In the genomic region with DNA sequence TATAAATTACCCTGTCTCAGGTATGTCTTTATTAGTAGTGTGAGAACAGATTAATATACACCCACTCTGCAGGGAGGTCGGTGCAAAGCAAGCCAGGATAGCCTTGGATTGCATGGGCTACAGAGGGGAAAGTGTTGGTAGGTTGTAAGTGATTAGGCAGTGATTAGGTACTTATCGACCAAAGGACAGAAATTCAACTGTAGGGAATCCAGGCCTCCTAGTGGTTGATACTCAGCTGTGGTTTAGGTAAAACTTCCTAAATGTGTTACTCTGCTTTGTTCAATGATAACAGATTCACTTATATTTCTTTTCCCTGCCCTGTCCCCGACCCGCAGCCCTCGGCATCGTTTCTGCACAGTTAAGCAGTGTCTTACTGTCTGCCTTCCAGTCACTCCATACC, we compare ENCODE assay signal across 17 cellular contexts.
DNase-seq lines count a peak whose midpoint lies in the region; ATAC-seq and TF ChIP-seq lines count a peak whose summit lies in the region.
"Had no signal": no experiment of that assay in that cellular context is flagged by ENCODE, and none has a peak within 500 bp of the region (broad histone marks: within the 10 kb centered on the region; RNA-seq: fewer than 3 reads in every experiment).

No MANE protein-coding gene starts in this region.

- intact Hi-C loops in CD8-positive, alpha-beta T cell (cut with DNase I, micrococcal nuclease), result no loop called here

- H3K4me1 Mint-ChIP-seq in endothelial cell (ENCODE audit: unreplicated experiment), result no peaks in the 10 kb centered on the region
- no peaks in the 10 kb centered on the region for H3K4me1 Mint-ChIP-seq in CD8-positive, alpha-beta T cell (ENCODE audit: low read depth)
- H3K4me1 Mint-ChIP-seq: CD14-positive monocyte; CD4-positive, alpha-beta memory T cell had no signal

- H4K8ac ChIP-seq in mesendoderm (ENCODE audit: low read depth, low read length), result no peak overlapping the region

- CTCF ChIA-PET in CD8-positive, alpha-beta T cell (lab: Charles Lee), result no interaction called here

- no peak for ATAC-seq in RWPE2 (ENCODE audit: low read depth)
- ATAC-seq in CD8-positive, alpha-beta T cell, result no peak
- no peak for ATAC-seq in HG02759 (IDR thresholded peaks at IDR 0.05; ENCODE audit: unreplicated experiment)
- ATAC-seq: A549 had no signal

- H3K27me3 Mint-ChIP-seq in endothelial cell (ENCODE audit: unreplicated experiment), result no peaks in the 10 kb centered on the region
- H3K27me3 Mint-ChIP-seq in CD8-positive, alpha-beta T cell (ENCODE audit: low read depth), result no peaks in the 10 kb centered on the region
- H3K27me3 Mint-ChIP-seq: CD4-positive, alpha-beta memory T cell had no signal

- no peak overlapping the region for H3K9ac ChIP-seq in mesendoderm (ENCODE audit: low read length)

- no peaks in the 10 kb centered on the region for H3K9me3 ChIP-seq in RWPE2 (ENCODE audit: severe bottlenecking)
- H3K9me3 ChIP-seq in CD8-positive, alpha-beta T cell (ENCODE audit: low read length), result no peaks in the 10 kb centered on the region
- H3K9me3 ChIP-seq: A549 had no signal

- no peak overlapping the region for H2AK5ac ChIP-seq in mesendoderm (ENCODE audit: low read length)

- H3K23ac ChIP-seq in mesendoderm (ENCODE audit: low read length), result no peak overlapping the region

- H3K36me3 Mint-ChIP-seq in endothelial cell (ENCODE audit: low read depth, unreplicated experiment), result no peaks in the 10 kb centered on the region
- H3K36me3 Mint-ChIP-seq in CD8-positive, alpha-beta T cell, result no peaks in the 10 kb centered on the region
- H3K36me3 Mint-ChIP-seq: CD14-positive monocyte; CD4-positive, alpha-beta memory T cell had no signal

- H3K18ac ChIP-seq in mesendoderm (ENCODE audit: low read length), result no peak overlapping the region

- H3K4me3 ChIP-seq in RWPE2 (ENCODE audit: severe bottlenecking) (no peak overlapping the region), mesendoderm (ENCODE audit: low read length) (no peak overlapping the region)
- no peak overlapping the region for H3K4me3 ChIP-seq in CD8-positive, alpha-beta T cell (ENCODE audit: low read depth, low read length)
- H3K4me3 ChIP-seq: A549 had no signal

- no CpG with 5 or more reads among the region's 6 CpGs for WGBS in mesendoderm (ENCODE audit: extremely low coverage, insufficient coverage, low lambda C conversion rate)

- no peak overlapping the region for H3K56ac ChIP-seq in mesendoderm (ENCODE audit: low read length)

- H3K27me3 ChIP-seq in RWPE2 (ENCODE audit: insufficient read depth, poor library complexity, severe bottlenecking) (peaks cover 4% of the 10 kb centered on the region), mesendoderm (ENCODE audit: insufficient read depth, low read length, poor library complexity) (no peaks in the 10 kb centered on the region)
- H3K27me3 ChIP-seq in CD8-positive, alpha-beta T cell (ENCODE audit: insufficient read depth, low read length), result no peaks in the 10 kb centered on the region

- no peak for DNase-seq in RWPE2 (ENCODE audit: low spot score)
- DNase-seq in endothelial cell (ENCODE audit: low spot score), result no peak
- peak; percentile 15 for DNase-seq in mesendoderm
- no peak for DNase-seq in CD8-positive, alpha-beta T cell
- no peak for DNase-seq in occipital lobe (lab: John Stamatoyannopoulos, UW)
- DNase-seq: AML-193; Calu3; CD4-positive, alpha-beta memory T cell; DMS79 treated with DMSO at 0.1 percent for 48 hours; GF-D8; HCEC 1CT had no signal

- peak; percentile 8; the same call in 1 of the 2 replicates for TF ChIP-seq CTCF in C4-2B (conservative IDR thresholded peaks at IDR 0.05)
- peak; percentile 9 for TF ChIP-seq CTCF in RWPE2 (IDR thresholded peaks at IDR 0.05; ENCODE audit: poor library complexity, severe bottlenecking)
- TF ChIP-seq CTCF in endothelial cell (IDR thresholded peaks at IDR 0.05; ENCODE audit: unreplicated experiment), result peak; percentile 20
- TF ChIP-seq CTCF in CD8-positive, alpha-beta T cell (IDR thresholded peaks at IDR 0.05), result no peak

- H3K4ac ChIP-seq in mesendoderm (ENCODE audit: low read depth, low read length), result no peak overlapping the region

- no peaks in the 10 kb centered on the region for H3K79me2 ChIP-seq in mesendoderm (ENCODE audit: control insufficient read depth, insufficient read depth, low read length)

- H3K27ac Mint-ChIP-seq in endothelial cell (ENCODE audit: unreplicated experiment), result no peak overlapping the region
- H3K27ac Mint-ChIP-seq in CD8-positive, alpha-beta T cell, result no peak overlapping the region
- H3K27ac Mint-ChIP-seq: CD14-positive monocyte; CD4-positive, alpha-beta memory T cell had no signal

- H2BK15ac ChIP-seq in mesendoderm (replicated peaks; ENCODE audit: low read depth), result no peak overlapping the region

- H3K4me2 ChIP-seq in mesendoderm (ENCODE audit: low read length), result no peak overlapping the region
- H3K4me2 ChIP-seq: A549 had no signal

- H2BK5ac ChIP-seq in mesendoderm (ENCODE audit: low read length), result no peak overlapping the region

- no peak overlapping the region for H2BK120ac ChIP-seq in mesendoderm (ENCODE audit: low read depth, low read length)

- POLR2A ChIA-PET in CD8-positive, alpha-beta T cell (lab: Charles Lee), result no interaction called here

- H3K4me1 ChIP-seq in RWPE2 (ENCODE audit: insufficient read depth, poor library complexity, severe bottlenecking) (no peaks in the 10 kb centered on the region), mesendoderm (ENCODE audit: control insufficient read depth, low read depth, low read length) (no peaks in the 10 kb centered on the region)
- H3K4me1 ChIP-seq in CD8-positive, alpha-beta T cell (ENCODE audit: insufficient read depth, low read length), result no peaks in the 10 kb centered on the region
- H3K4me1 ChIP-seq: A549 had no signal

- no peaks in the 10 kb centered on the region for H3K79me1 ChIP-seq in mesendoderm (ENCODE audit: low read length)

- H3K27ac ChIP-seq in C4-2B (no peak overlapping the region), RWPE2 (ENCODE audit: poor library complexity, severe bottlenecking) (no peak overlapping the region), mesendoderm (ENCODE audit: low read depth, low read length) (no peak overlapping the region)
- H3K27ac ChIP-seq in CD8-positive, alpha-beta T cell (ENCODE audit: low read depth, low read length), result no peak overlapping the region
- H3K27ac ChIP-seq: 22Rv1, A549, HL-60 had no signal

- no peaks in the 10 kb centered on the region for H3K36me3 ChIP-seq in RWPE2 (ENCODE audit: low read depth)
- no peaks in the 10 kb centered on the region for H3K36me3 ChIP-seq in mesendoderm (ENCODE audit: control insufficient read depth, insufficient read depth, low read length)
- no peaks in the 10 kb centered on the region for H3K36me3 ChIP-seq in CD8-positive, alpha-beta T cell (ENCODE audit: insufficient read depth, low read length)

- no peaks in the 10 kb centered on the region for H3K9me3 Mint-ChIP-seq in endothelial cell (ENCODE audit: unreplicated experiment)
- H3K9me3 Mint-ChIP-seq in CD8-positive, alpha-beta T cell, result peaks cover 4% of the 10 kb centered on the region

- no peak overlapping the region for H4K5ac ChIP-seq in mesendoderm (ENCODE audit: low read length)

- no peak overlapping the region for H3K4me3 Mint-ChIP-seq in endothelial cell (ENCODE audit: unreplicated experiment)
- no peak overlapping the region for H3K4me3 Mint-ChIP-seq in CD8-positive, alpha-beta T cell
- H3K4me3 Mint-ChIP-seq: CD14-positive monocyte; CD4-positive, alpha-beta memory T cell had no signal
